In the genomic region with DNA sequence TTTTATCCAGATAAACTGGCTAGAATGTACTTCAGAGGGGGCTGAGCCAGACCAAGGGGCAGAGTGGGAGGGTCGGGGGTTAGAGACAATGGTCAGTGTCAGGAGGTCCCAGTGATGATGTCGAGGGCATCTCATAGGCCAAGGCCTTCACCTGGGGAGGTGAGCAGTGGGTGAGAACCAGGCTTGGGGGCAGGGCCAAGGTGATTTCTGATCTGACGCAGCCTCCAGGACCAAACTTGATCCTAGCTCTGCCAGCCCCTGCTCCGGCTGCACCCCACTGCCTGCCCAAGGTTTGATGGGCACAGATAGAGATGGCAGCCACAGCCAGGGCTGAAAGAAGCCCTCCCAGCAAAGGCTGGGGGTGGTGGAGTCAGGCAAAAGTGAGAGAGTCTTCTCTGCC, we compare ENCODE assay signal across 23 cellular contexts. TPM values are rescaled to one million over a fixed set of nuclear protein-coding genes. Genes with fewer than 3 reads are reported as not detected.
DNase-seq lines count a peak whose midpoint lies in the region; ATAC-seq, FAIRE-seq and TF ChIP-seq lines count a peak whose summit lies in the region.
"Had no signal": no experiment of that assay in that cellular context is flagged by ENCODE, and none has a peak within 500 bp of the region (broad histone marks: within the 10 kb centered on the region; RNA-seq: fewer than 3 reads in every experiment).

No MANE protein-coding gene starts in this region.

- TF ChIP-seq POLR2A in HepG2 (IDR thresholded peaks at IDR 0.05; ENCODE audit: insufficient read depth in 1 of 2, low read depth in 2 of 2, low read length in 2 of 2): no peak

- peaks cover 4% of the 10 kb centered on the region; the same call in 1 of the 2 replicates for H4K20me1 ChIP-seq in HepG2 (ENCODE audit: insufficient read depth, low read length)
- H4K20me1 ChIP-seq: BLaER1 had no signal

- H3K4me3 ChIP-seq in HepG2 (replicated peaks in 1 of 3; ENCODE audit: insufficient read depth in 1 of 3, low read depth in 2 of 3, low read length in 3 of 3): no peak overlapping the region
- H3K4me3 ChIP-seq: BLaER1, GM12878 had no signal

- H3K4me1 Mint-ChIP-seq in activated naive CD8-positive, alpha-beta T cell treated with anti-CD3 and anti-CD28 coated beads, Interleukin-2, amount 50 U/mL, for 24 hours: no peaks in the 10 kb centered on the region
- peaks cover 9% of the 10 kb centered on the region for H3K4me1 Mint-ChIP-seq in activated naive CD8-positive, alpha-beta T cell treated with anti-CD3 and anti-CD28 coated beads for 36 hours

- POLR2A ChIA-PET in HepG2 (lab: Yijun Ruan, JAX): no interaction called here

- H2AFZ ChIP-seq in HepG2 (ENCODE audit: low read length): no peak overlapping the region

- H3K9me3 ChIP-seq in HepG2 (ENCODE audit: low read length): no peaks in the 10 kb centered on the region
- H3K9me3 ChIP-seq: BE2C, BLaER1, Caco-2 had no signal

- in situ Hi-C loops in HepG2 (cut with HindIII; ENCODE audit: extremely low pct_ligation_motif_present, low pct_unique_long_range_greater_than_20kb): no loop called here

- TF ChIP-seq CTCF in HepG2 (CRISPR knock-in tag; IDR thresholded peaks at IDR 0.05) (no peak), GM10266 (IDR thresholded peaks at IDR 0.05; ENCODE audit: control insufficient read depth, insufficient read depth, low read depth, missing control alignments) (no peak)

- no peak overlapping the region for H3K4me2 ChIP-seq in HepG2 (ENCODE audit: low read depth, low read length)
- H3K4me2 ChIP-seq: BLaER1 had no signal

- H3K9me3 Mint-ChIP-seq in activated naive CD8-positive, alpha-beta T cell treated with anti-CD3 and anti-CD28 coated beads, Interleukin-2, amount 50 U/mL, for 24 hours: no peaks in the 10 kb centered on the region
- no peaks in the 10 kb centered on the region for H3K9me3 Mint-ChIP-seq in activated naive CD8-positive, alpha-beta T cell treated with anti-CD3 and anti-CD28 coated beads for 36 hours
- H3K9me3 Mint-ChIP-seq: CD4-positive, alpha-beta T cell; CD8-positive, alpha-beta T cell had no signal

- no peak for TF ChIP-seq RAD21 in HepG2 (CRISPR knock-in tag; IDR thresholded peaks at IDR 0.05)

- intact Hi-C loops in HepG2 (cut with micrococcal nuclease; ENCODE audit: unreplicated experiment): no loop called here
- intact Hi-C loops in posterior vena cava (cut with DNase I): no loop called here

- no peak overlapping the region for H3K9ac ChIP-seq in HepG2 (ENCODE audit: insufficient read depth, low read depth, low read length)
- H3K9ac ChIP-seq: BLaER1 had no signal

- CTCF ChIA-PET in HepG2 (lab: Yijun Ruan, JAX; ENCODE audit: low intra/inter-chr PET ratio, low total read pairs): no interaction called here

- no peaks in the 10 kb centered on the region for H3K4me1 ChIP-seq in HepG2 (ENCODE audit: insufficient read depth, low read length)
- H3K4me1 ChIP-seq: BE2C, BLaER1, Caco-2 had no signal

- peaks cover 16% of the 10 kb centered on the region for H3K79me2 ChIP-seq in HepG2 (ENCODE audit: insufficient read depth, low read length)

- no peak for TF ChIP-seq EP300 in HepG2 (IDR thresholded peaks at IDR 0.05; ENCODE audit: low read depth in 2 of 2, low read length in 2 of 2)
- TF ChIP-seq EP300 in HepG2 (CRISPR knock-in tag; IDR thresholded peaks at IDR 0.05; ENCODE audit: borderline replicate concordance): no peak

- peaks cover 14% of the 10 kb centered on the region for H3K36me3 Mint-ChIP-seq in activated naive CD8-positive, alpha-beta T cell treated with anti-CD3 and anti-CD28 coated beads, Interleukin-2, amount 50 U/mL, for 24 hours (ENCODE audit: low read depth)
- H3K36me3 Mint-ChIP-seq in activated naive CD8-positive, alpha-beta T cell treated with anti-CD3 and anti-CD28 coated beads for 36 hours: peaks cover 32% of the 10 kb centered on the region

- H3K27me3 ChIP-seq in HepG2 (ENCODE audit: control insufficient read depth in 1 of 2, insufficient read depth in 2 of 2, low read length in 2 of 2): no peaks in the 10 kb centered on the region
- H3K27me3 ChIP-seq: BE2C, BLaER1 had no signal

- no peaks in the 10 kb centered on the region for H3K27me3 Mint-ChIP-seq in activated naive CD8-positive, alpha-beta T cell treated with anti-CD3 and anti-CD28 coated beads, Interleukin-2, amount 50 U/mL, for 24 hours
- no peaks in the 10 kb centered on the region for H3K27me3 Mint-ChIP-seq in activated naive CD8-positive, alpha-beta T cell treated with anti-CD3 and anti-CD28 coated beads for 36 hours
- H3K27me3 Mint-ChIP-seq: CD4-positive, alpha-beta T cell had no signal

- no peak for FAIRE-seq in HepG2 (lab: Jason Lieb, UNC)
- FAIRE-seq: A204.1, D721Med, G401.6, GM12878, GM12892, GM18507 had no signal

- no peak overlapping the region for H3K27ac Mint-ChIP-seq in activated naive CD8-positive, alpha-beta T cell treated with anti-CD3 and anti-CD28 coated beads, Interleukin-2, amount 50 U/mL, for 24 hours
- H3K27ac Mint-ChIP-seq in activated naive CD8-positive, alpha-beta T cell treated with anti-CD3 and anti-CD28 coated beads for 36 hours: no peak overlapping the region
- H3K27ac Mint-ChIP-seq: CD4-positive, alpha-beta T cell; CD8-positive, alpha-beta T cell had no signal

- no peak overlapping the region for H3K4me3 Mint-ChIP-seq in activated naive CD8-positive, alpha-beta T cell treated with anti-CD3 and anti-CD28 coated beads, Interleukin-2, amount 50 U/mL, for 24 hours
- no peak overlapping the region for H3K4me3 Mint-ChIP-seq in activated naive CD8-positive, alpha-beta T cell treated with anti-CD3 and anti-CD28 coated beads for 36 hours
- H3K4me3 Mint-ChIP-seq: CD4-positive, alpha-beta T cell; CD8-positive, alpha-beta T cell had no signal

- peaks cover 33 to 74% of the 10 kb centered on the region in 2 experiments for H3K36me3 ChIP-seq in HepG2 (replicated peaks in 1 of 2; ENCODE audit: control insufficient read depth in 1 of 2, insufficient read depth in 2 of 2, low read length in 2 of 2)
- H3K36me3 ChIP-seq: BE2C had no signal

- 100% methylated on average over 2 of the region's 4 CpGs for WGBS in HepG2 (ENCODE audit: low lambda C conversion rate)

- ATAC-seq in activated naive CD8-positive, alpha-beta T cell treated with anti-CD3 and anti-CD28 coated beads, Interleukin-2, amount 50 U/mL, for 24 hours: peak; percentile 10
- no peak for ATAC-seq in HepG2
- ATAC-seq: CD8-positive, alpha-beta T cell; GM12878 had no signal

- no TSS peak for BruUV-seq in HepG2 (replicated peaks; lab: Mats Ljungman, UMichigan)

- no peak for DNase-seq in activated naive CD8-positive, alpha-beta T cell treated with anti-CD3 and anti-CD28 coated beads, Interleukin-2, amount 50 U/mL, for 24 hours
- DNase-seq in activated naive CD8-positive, alpha-beta T cell treated with anti-CD3 and anti-CD28 coated beads for 36 hours: no peak
- no peak for DNase-seq in HepG2 (ENCODE audit: low spot score)
- DNase-seq in posterior vena cava (ENCODE audit: low spot score): peak; percentile 70
- no peak for DNase-seq in GM10266 (ENCODE audit: extremely low spot score)
- no peak for DNase-seq in medulla oblongata (ENCODE audit: extremely low spot score)
- DNase-seq: 8988T; ACHN; BE2C; C1 segment of cervical spinal cord; Caco-2; Calu3; CD4-positive, alpha-beta T cell; CD8-positive, alpha-beta T cell; DMS79 treated with DMSO at 0.1 percent for 48 hours; GF-D8 had no signal

- no peak overlapping the region for H3K27ac ChIP-seq in HepG2 (ENCODE audit: extremely low read length, insufficient read depth, low read length)
- H3K27ac ChIP-seq: BLaER1 had no signal

TF ChIP-seq in HepG2, 621 proteins besides CTCF, POLR2A, EP300 and RAD21:
- TF ChIP-seq ZSCAN12 (CRISPR knock-in tag; IDR thresholded peaks at IDR 0.05) (no peak), AGO2 (optimal IDR thresholded peaks at IDR 0.05; ENCODE audit: low read depth, low read length) (peak; percentile 23), ZNF225 (CRISPR knock-in tag; IDR thresholded peaks at IDR 0.05) (no peak), ZBTB3 (CRISPR knock-in tag; IDR thresholded peaks at IDR 0.05; ENCODE audit: borderline replicate concordance, low read depth) (no peak)

RNA-seq across cellular contexts. Expression of gene XYLB, which starts 14.9 kb away (rescaled TPM):
- total RNA-seq in activated naive CD8-positive, alpha-beta T cell treated with anti-CD3 and anti-CD28 coated beads for 36 hours: 1 to 10 TPM; 6.0 to 6.9 TPM
- total RNA-seq in HepG2 (2016; rRNA removed; fragmentation: Illumina TruSeq; extraction: Trizol) (25.9 and 28.9 TPM in 2 replicates), posterior vena cava (1 to 10 TPM; 4.5 to 6.3 TPM)
- 4.8 and 7.1 TPM in 2 replicates for total RNA-seq in HepG2 (2016; cell fraction: cytosol; rRNA removed; fragmentation: Illumina TruSeq; extraction: Trizol; ENCODE audit: low read depth)
- 24.2 and 27.1 TPM in 2 replicates for total RNA-seq in HepG2 (2016; cell fraction: insoluble cytoplasmic fraction; rRNA removed; fragmentation: Illumina TruSeq; extraction: Trizol)
- 7.2 and 8.5 TPM in 2 replicates for total RNA-seq in HepG2 (2016; cell fraction: membrane; rRNA removed; fragmentation: Illumina TruSeq; extraction: Trizol)
- 41.8 and 48.3 TPM in 2 replicates for total RNA-seq in HepG2 (2016; cell fraction: nucleus; rRNA removed; fragmentation: Illumina TruSeq; extraction: Trizol)
- 27.0 and 30.0 TPM in 2 replicates for polyA plus RNA-seq in HepG2 (2011; rRNA removed)
- polyA plus RNA-seq in HepG2 (2011; cell fraction: cytosol; rRNA removed): 12.0 and 14.4 TPM in 2 replicates
- polyA plus RNA-seq in HepG2 (2011; cell fraction: nucleus; rRNA removed): 50.8 and 61.5 TPM in 2 replicates
- polyA plus RNA-seq in HepG2 (2012): 19.4 and 27.4 TPM in 2 replicates
- polyA plus RNA-seq in HepG2 (2016; cell fraction: cytosol; fragmentation: Illumina TruSeq; extraction: Trizol; ENCODE audit: low read depth): 3.2 and 3.5 TPM in 2 replicates
- polyA plus RNA-seq in HepG2 (2016; cell fraction: insoluble cytoplasmic fraction; fragmentation: Illumina TruSeq; extraction: Trizol; ENCODE audit: low read depth): 27.4 and 32.8 TPM in 2 replicates
- 8.6 and 8.7 TPM in 2 replicates for polyA plus RNA-seq in HepG2 (2016; cell fraction: membrane; fragmentation: Illumina TruSeq; extraction: Trizol; ENCODE audit: low read depth)
- polyA plus RNA-seq in HepG2 (2016; cell fraction: nucleus; fragmentation: Illumina TruSeq; extraction: Trizol; ENCODE audit: insufficient read depth, low read depth): 46.3 and 54.4 TPM in 2 replicates
- polyA minus RNA-seq in HepG2 (2011; rRNA and poly(A)+ RNA removed; ENCODE audit: low replicate concordance): 33.1 and 81.7 TPM in 2 replicates
- 16.2 and 25.9 TPM in 2 replicates for polyA minus RNA-seq in HepG2 (2011; cell fraction: cytosol; rRNA and poly(A)+ RNA removed)
- polyA minus RNA-seq in HepG2 (2011; cell fraction: nucleus; rRNA and poly(A)+ RNA removed): 90.9 and 100.0 TPM in 2 replicates
